Comparison of ENCODE assay signal across 2 cellular contexts in the genomic region with DNA sequence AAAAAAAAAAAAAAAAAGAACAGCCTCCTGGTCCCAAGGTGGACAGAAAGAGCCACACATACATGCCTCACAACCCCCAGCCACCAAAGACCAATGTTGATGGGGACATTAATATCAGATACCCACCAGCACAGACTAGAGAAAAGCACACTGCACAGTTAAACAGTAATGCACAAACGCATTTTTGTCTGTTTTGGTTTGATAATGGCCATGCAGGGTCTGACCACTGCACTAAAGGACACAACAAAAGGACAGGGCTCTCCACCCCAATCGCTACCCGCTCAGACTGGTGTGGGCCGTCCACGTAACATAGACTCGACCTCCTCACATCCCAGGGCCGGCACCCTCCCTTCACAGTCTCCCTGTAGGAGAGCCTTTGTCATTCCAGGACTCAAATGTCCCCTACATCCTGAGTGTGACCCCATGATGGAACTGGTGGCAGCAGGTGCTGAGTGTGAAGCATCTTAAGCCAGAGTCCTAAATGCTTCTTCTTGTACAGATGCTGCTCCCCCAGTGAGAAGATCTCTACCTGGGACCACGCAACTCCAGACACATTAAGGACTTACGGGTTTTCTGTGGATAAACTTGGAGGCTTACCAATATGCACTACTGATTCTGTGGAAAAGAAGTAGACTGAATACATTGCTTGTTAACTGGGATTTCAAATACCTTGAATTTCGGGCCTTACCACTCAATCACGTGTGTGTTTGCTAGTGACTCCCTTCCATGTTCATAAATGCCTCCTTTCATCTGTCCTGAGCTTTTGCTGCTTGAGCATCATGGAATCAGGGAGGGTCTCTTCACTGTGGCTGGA.
TF ChIP-seq lines count a peak whose summit lies in the region.

No MANE protein-coding gene starts in this region.

TF ChIP-seq in GM23338, 12 proteins besides CTCF, POLR2A, EP300 and RAD21:
- no peak for TF ChIP-seq JUNB (IDR thresholded peaks at IDR 0.05; ENCODE audit: unreplicated experiment)
- TF ChIP-seq, protein P1, sequence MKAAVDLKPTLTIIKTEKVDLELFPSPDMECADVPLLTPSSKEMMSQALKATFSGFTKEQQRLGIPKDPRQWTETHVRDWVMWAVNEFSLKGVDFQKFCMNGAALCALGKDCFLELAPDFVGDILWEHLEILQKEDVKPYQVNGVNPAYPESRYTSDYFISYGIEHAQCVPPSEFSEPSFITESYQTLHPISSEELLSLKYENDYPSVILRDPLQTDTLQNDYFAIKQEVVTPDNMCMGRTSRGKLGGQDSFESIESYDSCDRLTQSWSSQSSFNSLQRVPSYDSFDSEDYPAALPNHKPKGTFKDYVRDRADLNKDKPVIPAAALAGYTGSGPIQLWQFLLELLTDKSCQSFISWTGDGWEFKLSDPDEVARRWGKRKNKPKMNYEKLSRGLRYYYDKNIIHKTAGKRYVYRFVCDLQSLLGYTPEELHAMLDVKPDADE (IDR thresholded peaks at IDR 0.05): no peak
- TF ChIP-seq, protein P2, sequence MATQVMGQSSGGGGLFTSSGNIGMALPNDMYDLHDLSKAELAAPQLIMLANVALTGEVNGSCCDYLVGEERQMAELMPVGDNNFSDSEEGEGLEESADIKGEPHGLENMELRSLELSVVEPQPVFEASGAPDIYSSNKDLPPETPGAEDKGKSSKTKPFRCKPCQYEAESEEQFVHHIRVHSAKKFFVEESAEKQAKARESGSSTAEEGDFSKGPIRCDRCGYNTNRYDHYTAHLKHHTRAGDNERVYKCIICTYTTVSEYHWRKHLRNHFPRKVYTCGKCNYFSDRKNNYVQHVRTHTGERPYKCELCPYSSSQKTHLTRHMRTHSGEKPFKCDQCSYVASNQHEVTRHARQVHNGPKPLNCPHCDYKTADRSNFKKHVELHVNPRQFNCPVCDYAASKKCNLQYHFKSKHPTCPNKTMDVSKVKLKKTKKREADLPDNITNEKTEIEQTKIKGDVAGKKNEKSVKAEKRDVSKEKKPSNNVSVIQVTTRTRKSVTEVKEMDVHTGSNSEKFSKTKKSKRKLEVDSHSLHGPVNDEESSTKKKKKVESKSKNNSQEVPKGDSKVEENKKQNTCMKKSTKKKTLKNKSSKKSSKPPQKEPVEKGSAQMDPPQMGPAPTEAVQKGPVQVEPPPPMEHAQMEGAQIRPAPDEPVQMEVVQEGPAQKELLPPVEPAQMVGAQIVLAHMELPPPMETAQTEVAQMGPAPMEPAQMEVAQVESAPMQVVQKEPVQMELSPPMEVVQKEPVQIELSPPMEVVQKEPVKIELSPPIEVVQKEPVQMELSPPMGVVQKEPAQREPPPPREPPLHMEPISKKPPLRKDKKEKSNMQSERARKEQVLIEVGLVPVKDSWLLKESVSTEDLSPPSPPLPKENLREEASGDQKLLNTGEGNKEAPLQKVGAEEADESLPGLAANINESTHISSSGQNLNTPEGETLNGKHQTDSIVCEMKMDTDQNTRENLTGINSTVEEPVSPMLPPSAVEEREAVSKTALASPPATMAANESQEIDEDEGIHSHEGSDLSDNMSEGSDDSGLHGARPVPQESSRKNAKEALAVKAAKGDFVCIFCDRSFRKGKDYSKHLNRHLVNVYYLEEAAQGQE (IDR thresholded peaks at IDR 0.05; ENCODE audit: unreplicated experiment): no peak
TF ChIP-seq in GM23338: peak in this region for 0.

TF ChIP-seq in H1, 55 proteins besides CTCF, POLR2A, EP300 and RAD21:
- TF ChIP-seq FOSL1 (IDR thresholded peaks at IDR 0.05; ENCODE audit: insufficient read depth, low read depth, low read length): no peak
